Comparison of ENCODE assay signal across 8 cellular contexts in genomic region chr5:65102826-65103673, GRCh38.
DNase-seq lines count a peak whose midpoint lies in the region; FAIRE-seq and TF ChIP-seq lines count a peak whose summit lies in the region.

No MANE protein-coding gene starts in this region.

- H3K9me3 ChIP-seq in HEK293 (ENCODE audit: control insufficient read depth, insufficient read depth, low read depth, low read length) = no peaks in the 10 kb centered on the region
- no peaks in the 10 kb centered on the region for H3K9me3 ChIP-seq in keratinocyte (ENCODE audit: control insufficient read depth, low read depth, low read length)

- H3K9me1 ChIP-seq in keratinocyte (ENCODE audit: control insufficient read depth, extremely low read depth, insufficient read depth, low read length) = no peaks in the 10 kb centered on the region

- peak; percentile 17 for TF ChIP-seq CTCF in GM12865 (IDR thresholded peaks at IDR 0.05; ENCODE audit: insufficient read depth, low read depth, low read length, missing control alignments)
- peak; percentile 47; the same call in 1 of the 2 replicates for TF ChIP-seq CTCF in HEK293 (tag by site-specific recombination; IDR thresholded peaks at IDR 0.05)
- 0 out of 2 replicates have a peak, but pooled peaks have one; percentile 23 for TF ChIP-seq CTCF in VCaP (conservative IDR thresholded peaks at IDR 0.05)
- no peak for TF ChIP-seq CTCF in cardiac fibroblast (IDR thresholded peaks at IDR 0.05; ENCODE audit: low read depth, low read length)
- TF ChIP-seq CTCF in keratinocyte (optimal IDR thresholded peaks at IDR 0.05 in 1 of 3, IDR thresholded peaks at IDR 0.05 in 1 of 3, conservative IDR thresholded peaks at IDR 0.05 in 1 of 3; ENCODE audit: extremely low read depth in 1 of 3, insufficient read depth in 2 of 3, low read length in 3 of 3) = peak in 1 of 3 experiments; percentile 11

- peak overlapping the region; percentile 63 for H3K9ac ChIP-seq in keratinocyte (ENCODE audit: control insufficient read depth, extremely low read depth, insufficient read depth, low read length)

- peak overlapping the region; percentile 68 for H3K4me2 ChIP-seq in keratinocyte (ENCODE audit: control insufficient read depth, extremely low read depth, insufficient read depth, low read depth, low read length)

- FAIRE-seq in keratinocyte (lab: Jason Lieb, UNC) (no peak), urothelium cell line (lab: Jason Lieb, UNC) (no peak)

- CTCF ChIA-PET in HEK293 (lab: Yijun Ruan, JAX) = interaction anchor here (0.6 to 5.7 kb wide), 15 partner anchors 9 to 384 kb away, joined by 3 to 53 read pairs (median 4); partner anchors contain the start of gene ADAMTS6

- no peaks in the 10 kb centered on the region for H4K20me1 ChIP-seq in keratinocyte (ENCODE audit: control insufficient read depth, extremely low read depth, insufficient read depth, low read length)

- dilution Hi-C loops in keratinocyte (cut with MboI; ENCODE audit: extremely low pct_ligation_motif_present, low sequenced_read_pairs) = no loop called here

- no peaks in the 10 kb centered on the region for H3K27me3 ChIP-seq in keratinocyte (ENCODE audit: control insufficient read depth, extremely low read depth, insufficient read depth, low read length)

- H2AFZ ChIP-seq in keratinocyte (ENCODE audit: control insufficient read depth, low read length) = peak overlapping the region; percentile 83

- H3K27ac ChIP-seq in HEK293 (ENCODE audit: extremely low read depth, low read depth, low read length) (peak overlapping the region; percentile 74; the same call in 1 of the 2 replicates), VCaP (peak overlapping the region; percentile 64; the same call in 1 of the 2 replicates), keratinocyte (ENCODE audit: control insufficient read depth, insufficient read depth, low read length) (peak overlapping the region; percentile 48)

- H3K79me2 ChIP-seq in keratinocyte (ENCODE audit: control insufficient read depth, insufficient read depth, low read length) = no peaks in the 10 kb centered on the region

- H3K4me3 ChIP-seq in GM12865 (ENCODE audit: low read depth, low read length) (peak overlapping the region; percentile 81), HEK293 (ENCODE audit: low read depth, low read length) (peak overlapping the region; percentile 43), cardiac fibroblast (replicated peaks in 1 of 2; ENCODE audit: low read depth in 2 of 2, low read length in 2 of 2) (peak overlapping the region; percentile 37 to 46), keratinocyte (ENCODE audit: control insufficient read depth in 2 of 3, extremely low read depth in 1 of 3, insufficient read depth in 2 of 3, low read depth in 1 of 3, low read length in 3 of 3) (peak overlapping the region; percentile 24 to 45 (median 36))

- H3K36me3 ChIP-seq in HEK293 (ENCODE audit: control insufficient read depth in 2 of 2, insufficient read depth in 1 of 2, low read length in 2 of 2) = no peaks in the 10 kb centered on the region
- no peaks in the 10 kb centered on the region for H3K36me3 ChIP-seq in keratinocyte (ENCODE audit: control insufficient read depth in 2 of 2, extremely low read depth in 1 of 2, insufficient read depth in 2 of 2, low read length in 2 of 2)

- DNase-seq in GM12865 (ENCODE audit: low read depth) (peak; percentile 81), NCI-H1105 (lab: John Stamatoyannopoulos, UW) (peak; percentile 77), cardiac fibroblast (ENCODE audit: low read depth in 2 of 2) (peak; percentile 52 to 72), keratinocyte (ENCODE audit: low read depth, low spot score) (no peak), urothelium cell line (ENCODE audit: low spot score) (no peak)
- peak; percentile 17 for DNase-seq in stimulated activated CD4-positive, alpha-beta T cell treated with anti-CD3 and anti-CD28 coated beads, Interleukin-2, amount 100 ng/mL, for 4 hours (ENCODE audit: low read depth)

- POLR2A ChIA-PET in HEK293 (lab: Yijun Ruan, JAX) = interaction anchor here (0.6 to 1.9 kb wide), 6 partner anchors 23 to 379 kb away, joined by 3 to 6 read pairs (median 4); partner anchors contain the start of gene ADAMTS6

- H3K4me1 ChIP-seq in HEK293 (ENCODE audit: control insufficient read depth, insufficient read depth, low read length) (peaks cover 4% of the 10 kb centered on the region), keratinocyte (ENCODE audit: control insufficient read depth, extremely low read depth, insufficient read depth, low read length) (peaks cover 30% of the 10 kb centered on the region)

TF ChIP-seq in HEK293, 187 proteins besides CTCF, POLR2A, EP300 and RAD21 (continues in another document):
- TF ChIP-seq OVOL3 (tag by site-specific recombination; IDR thresholded peaks at IDR 0.05) (no peak), KLF17 (tag by site-specific recombination; IDR thresholded peaks at IDR 0.05) (no peak; the same call in 1 of the 2 replicates), SP2 (tag by site-specific recombination; IDR thresholded peaks at IDR 0.05) (no peak), ZNF677 (tag by site-specific recombination; IDR thresholded peaks at IDR 0.05) (no peak), ZNF121 (tag by site-specific recombination; IDR thresholded peaks at IDR 0.05) (no peak), REST (tag by site-specific recombination; IDR thresholded peaks at IDR 0.05) (peak; percentile 30; the same call in 1 of the 2 replicates), ZNF600 (tag by site-specific recombination; IDR thresholded peaks at IDR 0.05) (no peak), ZNF701 (tag by site-specific recombination; IDR thresholded peaks at IDR 0.05) (no peak), YY1 (tag by site-specific recombination; IDR thresholded peaks at IDR 0.05) (peak; percentile 62), EGR2 (tag by site-specific recombination; IDR thresholded peaks at IDR 0.05; ENCODE audit: low read depth) (peak; percentile 48; the same call in 1 of the 2 replicates), ZNF335 (tag by site-specific recombination; conservative IDR thresholded peaks at IDR 0.05) (peak; percentile 82), INSM2 (tag by site-specific recombination; IDR thresholded peaks at IDR 0.05) (no peak), ZSCAN30 (tag by site-specific recombination; IDR thresholded peaks at IDR 0.05) (no peak), ATF2 (tag by site-specific recombination; IDR thresholded peaks at IDR 0.05; ENCODE audit: low read depth) (no peak)

Comparison
In these comparisons a context has a peak if more than half of its experiments do, and no peak if none do; other contexts are left out.
1. DNase-seq: peak in GM12865 (single experiment), NCI-H1105 (single experiment), cardiac fibroblast (2 of 2) and stimulated activated CD4-positive, alpha-beta T cell treated with anti-CD3 and anti-CD28 coated beads, Interleukin-2, amount 100 ng/mL, for 4 hours (single experiment); none in keratinocyte (single experiment) and urothelium cell line (single experiment).
2. Peak in every context shown above with its lines, with median percentiles within 50 percentile points of each other: H3K4me3 ChIP-seq and H3K27ac ChIP-seq.